ENCODE assay signal across 14 cellular contexts in genomic region chr19:18496980-18497256, GRCh38. TPM values are rescaled to one million over a fixed set of nuclear protein-coding genes. Genes with fewer than 3 reads are reported as not detected.
DNase-seq lines count a peak whose midpoint lies in the region; ATAC-seq and TF ChIP-seq lines count a peak whose summit lies in the region.
"Had no signal": no experiment of that assay in that cellular context is flagged by ENCODE, and none has a peak within 500 bp of the region (broad histone marks: within the 10 kb centered on the region; RNA-seq: fewer than 3 reads in every experiment).

No MANE protein-coding gene starts in this region.

- POLR2A ChIA-PET in HEK293T (lab: Yijun Ruan, JAX), result no interaction called here

- no peak overlapping the region for H3K4me3 Mint-ChIP-seq in activated naive CD8-positive, alpha-beta T cell
- no peak overlapping the region for H3K4me3 Mint-ChIP-seq in activated naive CD8-positive, alpha-beta T cell treated with anti-CD3 and anti-CD28 coated beads, Interleukin-2, amount 50 U/mL, for 24 hours
- H3K4me3 Mint-ChIP-seq: GM23338; stimulated activated memory B cell treated with anti-CD40 and anti-IgM and Interleukin-4, amounts not matched to agents 10 μg/mL and 1 μg/mL and 100 μg/mL, for 72 hours had no signal

- H3K27ac ChIP-seq in RWPE2 (ENCODE audit: poor library complexity, severe bottlenecking), result peak overlapping the region; percentile 76
- H3K27ac ChIP-seq in esophagus (ENCODE audit: low read depth in 2 of 2, low read length in 1 of 2), result peak overlapping the region; percentile 70 to 84
- peak overlapping the region; percentile 44 to 63 (median 62) for H3K27ac ChIP-seq in transverse colon

- H3K9me3 ChIP-seq in RWPE2 (ENCODE audit: severe bottlenecking) (no peaks in the 10 kb centered on the region), esophagus (ENCODE audit: control insufficient read depth in 2 of 2, insufficient read depth in 1 of 2, low read depth in 1 of 2, low read length in 1 of 2) (no peaks in the 10 kb centered on the region), transverse colon (no peaks in the 10 kb centered on the region)
- H3K9me3 ChIP-seq: heart right ventricle, right atrium auricular region had no signal

- no peak for TF ChIP-seq CTCF in RWPE2 (IDR thresholded peaks at IDR 0.05; ENCODE audit: poor library complexity, severe bottlenecking)
- no peak for TF ChIP-seq CTCF in transverse colon (IDR thresholded peaks at IDR 0.05)

- intact Hi-C loops in transverse colon (cut with DNase I; ENCODE audit: low total_unique reads), result no loop called here

- H3K27me3 ChIP-seq in RWPE2 (ENCODE audit: insufficient read depth, poor library complexity, severe bottlenecking) (no peaks in the 10 kb centered on the region), esophagus (ENCODE audit: control insufficient read depth in 1 of 2, insufficient read depth in 2 of 2, low read length in 2 of 2) (no peaks in the 10 kb centered on the region), transverse colon (no peaks in the 10 kb centered on the region)
- H3K27me3 ChIP-seq: heart right ventricle, right atrium auricular region had no signal

- H3K27me3 Mint-ChIP-seq in activated naive CD8-positive, alpha-beta T cell, result no peaks in the 10 kb centered on the region
- no peaks in the 10 kb centered on the region for H3K27me3 Mint-ChIP-seq in activated naive CD8-positive, alpha-beta T cell treated with anti-CD3 and anti-CD28 coated beads, Interleukin-2, amount 50 U/mL, for 24 hours
- H3K27me3 Mint-ChIP-seq: B cell; stimulated activated memory B cell treated with anti-CD40 and anti-IgM and Interleukin-4, amounts not matched to agents 10 μg/mL and 1 μg/mL and 100 μg/mL, for 72 hours had no signal

- CTCF ChIA-PET in HEK293T (lab: Yijun Ruan, JAX), result interaction anchor here (1.2 to 1.5 kb wide), 2 partner anchors 8 to 23 kb away, joined by 4 to 7 read pairs; no protein-coding TSS in a partner anchor

- H3K27ac Mint-ChIP-seq in activated naive CD8-positive, alpha-beta T cell, result peak overlapping the region; percentile 84
- H3K27ac Mint-ChIP-seq in activated naive CD8-positive, alpha-beta T cell treated with anti-CD3 and anti-CD28 coated beads, Interleukin-2, amount 50 U/mL, for 24 hours, result no peak overlapping the region
- H3K27ac Mint-ChIP-seq: B cell, GM23338 had no signal

- H3K4me1 ChIP-seq in RWPE2 (ENCODE audit: insufficient read depth, poor library complexity, severe bottlenecking) (peaks cover 24% of the 10 kb centered on the region), esophagus (ENCODE audit: control insufficient read depth in 2 of 2, insufficient read depth in 2 of 2, low read length in 1 of 2) (peaks cover 20 to 49% of the 10 kb centered on the region in 2 donors), transverse colon (peaks cover 21 to 83% (median 63%) of the 10 kb centered on the region in 4 donors)

- no peak for TF ChIP-seq EP300 in transverse colon (IDR thresholded peaks at IDR 0.05; ENCODE audit: low read depth)

- no peaks in the 10 kb centered on the region for H3K36me3 Mint-ChIP-seq in activated naive CD8-positive, alpha-beta T cell
- no peaks in the 10 kb centered on the region for H3K36me3 Mint-ChIP-seq in activated naive CD8-positive, alpha-beta T cell treated with anti-CD3 and anti-CD28 coated beads, Interleukin-2, amount 50 U/mL, for 24 hours (ENCODE audit: low read depth)

- H3K36me3 ChIP-seq in RWPE2 (ENCODE audit: low read depth), result no peaks in the 10 kb centered on the region
- H3K36me3 ChIP-seq in esophagus (ENCODE audit: control insufficient read depth in 2 of 2, insufficient read depth in 2 of 2, low read length in 1 of 2), result no peaks in the 10 kb centered on the region
- H3K36me3 ChIP-seq in transverse colon, result no peaks in the 10 kb centered on the region
- H3K36me3 ChIP-seq: heart right ventricle, right atrium auricular region had no signal

- H3K9me3 Mint-ChIP-seq in activated naive CD8-positive, alpha-beta T cell (ENCODE audit: low read depth), result no peaks in the 10 kb centered on the region
- no peaks in the 10 kb centered on the region for H3K9me3 Mint-ChIP-seq in activated naive CD8-positive, alpha-beta T cell treated with anti-CD3 and anti-CD28 coated beads, Interleukin-2, amount 50 U/mL, for 24 hours
- H3K9me3 Mint-ChIP-seq: GM23338; stimulated activated memory B cell treated with anti-CD40 and anti-IgM and Interleukin-4, amounts not matched to agents 10 μg/mL and 1 μg/mL and 100 μg/mL, for 72 hours had no signal

- ATAC-seq in activated naive CD8-positive, alpha-beta T cell treated with anti-CD3 and anti-CD28 coated beads, Interleukin-2, amount 50 U/mL, for 24 hours, result no peak
- ATAC-seq in RWPE2 (ENCODE audit: low read depth), result no peak
- ATAC-seq in GM18511 (IDR thresholded peaks at IDR 0.05; ENCODE audit: unreplicated experiment), result no peak
- no peak for ATAC-seq in HG02571 (IDR thresholded peaks at IDR 0.05; ENCODE audit: unreplicated experiment)
- ATAC-seq: GM23338, heart right ventricle had no signal

- H3K4me1 Mint-ChIP-seq in activated naive CD8-positive, alpha-beta T cell (ENCODE audit: low read depth), result peaks cover 66% of the 10 kb centered on the region
- H3K4me1 Mint-ChIP-seq in activated naive CD8-positive, alpha-beta T cell treated with anti-CD3 and anti-CD28 coated beads, Interleukin-2, amount 50 U/mL, for 24 hours, result peaks cover 78% of the 10 kb centered on the region

- 47 to 54% methylated on average over 4 of the region's 4 CpGs for WGBS in esophagus, 2 donors
- 56 to 72% methylated on average over 1 to 4 of the region's 4 CpGs for WGBS in transverse colon (ENCODE audit: low coverage in 1 of 2), 2 donors

- in situ Hi-C loops in transverse colon (cut with MboI; ENCODE audit: low pct_ligation_motif_present in 1 of 4, low pct_unique_long_range_greater_than_20kb in 1 of 4, low sequenced_read_pairs in 3 of 4), result no loop called here

- no peak for TF ChIP-seq POLR2A in transverse colon (IDR thresholded peaks at IDR 0.05)

- H3K4me3 ChIP-seq in RWPE2 (ENCODE audit: severe bottlenecking) (no peak overlapping the region), esophagus (ENCODE audit: low read depth in 1 of 2, low read length in 2 of 2) (no peak overlapping the region), transverse colon (no peak overlapping the region)
- H3K4me3 ChIP-seq: GM23338, heart right ventricle, right atrium auricular region had no signal

- DNase-seq in activated naive CD8-positive, alpha-beta T cell treated with anti-CD3 and anti-CD28 coated beads, Interleukin-2, amount 50 U/mL, for 24 hours, result no peak
- no peak for DNase-seq in RWPE2 (ENCODE audit: low spot score)
- no peak for DNase-seq in transverse colon
- DNase-seq in HEK293T (ENCODE audit: extremely low spot score), result no peak
- DNase-seq: stimulated activated CD4-positive, alpha-beta T cell treated with anti-CD3 and anti-CD28 coated beads, Interleukin-2, amount 100 ng/mL, for 48 hours had no signal

TF ChIP-seq in HEK293T, 16 proteins besides CTCF, POLR2A, EP300 and RAD21:
- TF ChIP-seq CTBP1 (IDR thresholded peaks at IDR 0.05; ENCODE audit: borderline replicate concordance), result no peak
- no peak for TF ChIP-seq ELF4 (IDR thresholded peaks at IDR 0.05)
- no peak for TF ChIP-seq SP1 (IDR thresholded peaks at IDR 0.05)
- TF ChIP-seq FOXM1 (IDR thresholded peaks at IDR 0.05; ENCODE audit: borderline replicate concordance), result no peak
- no peak for TF ChIP-seq TARDBP (IDR thresholded peaks at IDR 0.05)
- TF ChIP-seq ARNT (IDR thresholded peaks at IDR 0.05), result no peak
- TF ChIP-seq BHLHE40 (IDR thresholded peaks at IDR 0.05; ENCODE audit: borderline replicate concordance), result no peak
- no peak for TF ChIP-seq SUZ12 (IDR thresholded peaks at IDR 0.05)
- TF ChIP-seq, protein P1, sequence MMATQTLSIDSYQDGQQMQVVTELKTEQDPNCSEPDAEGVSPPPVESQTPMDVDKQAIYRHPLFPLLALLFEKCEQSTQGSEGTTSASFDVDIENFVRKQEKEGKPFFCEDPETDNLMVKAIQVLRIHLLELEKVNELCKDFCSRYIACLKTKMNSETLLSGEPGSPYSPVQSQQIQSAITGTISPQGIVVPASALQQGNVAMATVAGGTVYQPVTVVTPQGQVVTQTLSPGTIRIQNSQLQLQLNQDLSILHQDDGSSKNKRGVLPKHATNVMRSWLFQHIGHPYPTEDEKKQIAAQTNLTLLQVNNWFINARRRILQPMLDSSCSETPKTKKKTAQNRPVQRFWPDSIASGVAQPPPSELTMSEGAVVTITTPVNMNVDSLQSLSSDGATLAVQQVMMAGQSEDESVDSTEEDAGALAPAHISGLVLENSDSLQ (IDR thresholded peaks at IDR 0.05), result no peak
- TF ChIP-seq HDGF (IDR thresholded peaks at IDR 0.05; ENCODE audit: borderline replicate concordance), result no peak
- TF ChIP-seq LEF1 (IDR thresholded peaks at IDR 0.05; ENCODE audit: borderline replicate concordance), result no peak
- TF ChIP-seq FOXA1 (IDR thresholded peaks at IDR 0.05), result no peak
- TF ChIP-seq L3MBTL2 (conservative IDR thresholded peaks at IDR 0.05), result no peak
- TF ChIP-seq NFRKB (IDR thresholded peaks at IDR 0.05), result no peak
- TF ChIP-seq ZNF384 (IDR thresholded peaks at IDR 0.05), result no peak
- TF ChIP-seq FOXK2 (IDR thresholded peaks at IDR 0.05), result no peak

RNA-seq across cellular contexts. Expression of gene ELL, which starts 25.0 kb away (rescaled TPM):
- 1 to 10 TPM; 7.1 to 9.1 TPM for polyA plus RNA-seq in esophagus
- 10 to 100 TPM; 16.2 to 72.2 (median 18.0) TPM for total RNA-seq in transverse colon

RNA-seq across cellular contexts. Expression of gene FKBP8, which starts 46.5 kb away (rescaled TPM):
- 100 to 1,000 TPM; 175 to 269 TPM for polyA plus RNA-seq in esophagus
- 100 to 1,000 TPM; 267 to 318 (median 275) TPM for total RNA-seq in transverse colon

RNA-seq across cellular contexts. Expression of gene ISYNA1, which starts 59.0 kb away (rescaled TPM):
- polyA plus RNA-seq in esophagus, result 10 to 100 TPM; 17.5 to 42.7 TPM
- 10 to 100 TPM in 2 of 4 donors, 1 to 10 TPM in 2; 3.0 to 15.1 (median 8.8) TPM for total RNA-seq in transverse colon
